Comparison of ENCODE assay signal across 25 cellular contexts in genomic region chr10:74770400-74770799, GRCh38.
"Had no signal": no experiment of that assay in that cellular context is flagged by ENCODE, and none has a peak within 500 bp of the region (broad histone marks: within the 10 kb centered on the region; RNA-seq: fewer than 3 reads in every experiment).

No MANE protein-coding gene starts in this region.

- H3K9me3 ChIP-seq: colonic mucosa, esophagus squamous epithelium, transverse colon, uterus had no signal

- H3K4me3 Mint-ChIP-seq: activated naive CD4-positive, alpha-beta T cell treated with anti-CD3 and anti-CD28 coated beads for 36 hours; activated naive CD8-positive, alpha-beta T cell treated with anti-CD3 and anti-CD28 coated beads, Interleukin-2, amount 10 ng/mL, durations not matched to agents 7 days and 5 days; activated T-cell treated with anti-CD3 and anti-CD28 coated beads, Interleukin-2, amount 50 U/mL, for 72 hours; endodermal cell; nephron; stimulated activated naive B cell treated with anti-CD40 and anti-IgM and Interleukin-4, amounts not matched to agents 10 μg/mL and 1 μg/mL and 100 μg/mL, for 72 hours had no signal

- H3K27me3 ChIP-seq: breast epithelium, colonic mucosa, esophagus squamous epithelium, gastroesophageal sphincter, transverse colon, uterus had no signal

- H3K9ac ChIP-seq: parathyroid adenoma had no signal

- H3K4me1 ChIP-seq: breast epithelium, colonic mucosa, esophagus squamous epithelium, gastroesophageal sphincter, parathyroid adenoma, transverse colon, uterus had no signal

- H3K36me3 Mint-ChIP-seq: activated naive CD8-positive, alpha-beta T cell treated with anti-CD3 and anti-CD28 coated beads, Interleukin-2, amount 10 ng/mL, durations not matched to agents 7 days and 5 days; stimulated activated naive B cell treated with anti-CD40 and anti-IgM and Interleukin-4, amounts not matched to agents 10 μg/mL and 1 μg/mL and 100 μg/mL, for 72 hours had no signal

- ATAC-seq: activated T-cell treated with anti-CD3 and anti-CD28 coated beads, Interleukin-2, amount 50 U/mL, for 72 hours; gastroesophageal sphincter; left ventricle myocardium superior; right cardiac atrium; stimulated activated naive B cell treated with anti-CD40 and anti-IgM and Interleukin-4, amounts not matched to agents 10 μg/mL and 1 μg/mL and 100 μg/mL, for 72 hours had no signal

- H3K27me3 Mint-ChIP-seq: activated naive CD8-positive, alpha-beta T cell treated with anti-CD3 and anti-CD28 coated beads, Interleukin-2, amount 10 ng/mL, durations not matched to agents 7 days and 5 days had no signal

- H3K27ac Mint-ChIP-seq: activated naive CD4-positive, alpha-beta T cell treated with anti-CD3 and anti-CD28 coated beads for 36 hours; activated naive CD8-positive, alpha-beta T cell treated with anti-CD3 and anti-CD28 coated beads, Interleukin-2, amount 10 ng/mL, durations not matched to agents 7 days and 5 days; activated T-cell treated with anti-CD3 and anti-CD28 coated beads, Interleukin-2, amount 50 U/mL, for 72 hours; endodermal cell; nephron; stimulated activated naive B cell treated with anti-CD40 and anti-IgM and Interleukin-4, amounts not matched to agents 10 μg/mL and 1 μg/mL and 100 μg/mL, for 72 hours had no signal

- H3K4me3 ChIP-seq: breast epithelium, colonic mucosa, esophagus squamous epithelium, gastroesophageal sphincter, skin epidermis, transverse colon, uterus had no signal

- H2AFZ ChIP-seq: parathyroid adenoma had no signal

- H3K36me3 ChIP-seq: breast epithelium, colonic mucosa, esophagus squamous epithelium, gastroesophageal sphincter, transverse colon, uterus had no signal

- H3K27ac ChIP-seq: breast epithelium, colonic mucosa, esophagus squamous epithelium, gastroesophageal sphincter, parathyroid adenoma, skin epidermis, transverse colon, uterus had no signal

- H3K4me1 Mint-ChIP-seq: activated naive CD8-positive, alpha-beta T cell treated with anti-CD3 and anti-CD28 coated beads, Interleukin-2, amount 10 ng/mL, durations not matched to agents 7 days and 5 days; nephron had no signal

- DNase-seq: activated CD4-positive, alpha-beta T cell treated with anti-CD3 and anti-CD28 coated beads for 1 hour; activated effector memory CD4-positive, alpha-beta T cell treated with Interleukin-2 at 50 U/mL for 16 hours; activated naive CD4-positive, alpha-beta T cell treated with anti-CD3 and anti-CD28 coated beads for 36 hours; activated naive CD8-positive, alpha-beta T cell treated with anti-CD3 and anti-CD28 coated beads, Interleukin-2, amount 10 ng/mL, durations not matched to agents 7 days and 5 days; activated T-cell treated with anti-CD3 and anti-CD28 coated beads, Interleukin-2, amount 50 U/mL, for 72 hours; amniotic stem cell; colonic mucosa; endodermal cell; esophagus squamous epithelium; head of caudate nucleus; left ventricle myocardium superior; mammary epithelial cell; midbrain; right cardiac atrium; stimulated activated CD4-positive, alpha-beta T cell treated with anti-CD3 and anti-CD28 coated beads, Interleukin-2, amount 100 ng/mL, for 48 hours; stimulated activated CD8-positive, alpha-beta memory T cell treated with anti-CD3 and anti-CD28 coated beads, Interleukin-4, amount 100 ng/mL, for 48 hours; stimulated activated naive B cell treated with anti-CD40 and anti-IgM and Interleukin-4, amounts not matched to agents 10 μg/mL and 1 μg/mL and 100 μg/mL, for 72 hours; T-helper 9 cell; transverse colon; uterus had no signal

- H3K79me2 ChIP-seq: parathyroid adenoma had no signal
